14 cellular contexts compared by ENCODE assay signal in the genomic region with DNA sequence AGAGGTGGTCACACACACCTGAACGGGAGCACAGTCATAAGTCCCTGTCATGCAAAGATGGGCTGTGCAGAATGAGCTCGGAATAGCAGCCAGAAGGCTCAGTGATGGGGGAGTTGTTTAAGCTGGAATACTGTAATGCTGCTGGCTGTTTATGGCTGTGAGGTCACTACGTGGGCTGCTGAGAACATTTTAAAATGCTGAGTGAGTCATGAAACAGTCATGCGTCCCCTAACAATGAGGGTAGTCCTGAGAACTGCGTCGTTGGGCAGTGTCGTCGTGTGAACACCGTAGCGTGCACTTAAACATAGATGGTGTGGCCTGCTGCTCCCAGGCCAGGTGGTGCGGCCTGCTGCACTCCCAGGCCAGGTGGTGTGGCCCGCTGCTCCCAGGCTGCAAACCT. TPM values are rescaled to one million over a fixed set of nuclear protein-coding genes. Genes with fewer than 3 reads are reported as not detected.
DNase-seq lines count a peak whose midpoint lies in the region; ATAC-seq and TF ChIP-seq lines count a peak whose summit lies in the region.
"Had no signal": no experiment of that assay in that cellular context is flagged by ENCODE, and none has a peak within 500 bp of the region (broad histone marks: within the 10 kb centered on the region; RNA-seq: fewer than 3 reads in every experiment).

No MANE protein-coding gene starts in this region.

- CTCF ChIA-PET in SK-N-SH (lab: Yijun Ruan, JAX): interaction anchor here (1.5 to 7.1 kb wide), 2 partner anchors 10 to 16 kb away, joined by 5 to 49 read pairs; no protein-coding TSS in a partner anchor
- CTCF ChIA-PET in HEK293T (lab: Yijun Ruan, JAX): no interaction called here

- peaks cover 37% of the 10 kb centered on the region; the same call in 1 of the 2 replicates for H3K79me2 ChIP-seq in SK-N-SH (ENCODE audit: insufficient read depth)

- no peak for TF ChIP-seq CTCF in SK-N-SH (IDR thresholded peaks at IDR 0.05)
- no peak for TF ChIP-seq CTCF in omental fat pad (IDR thresholded peaks at IDR 0.05)

- no peak for TF ChIP-seq EP300 in SK-N-SH (IDR thresholded peaks at IDR 0.05; ENCODE audit: borderline replicate concordance in 1 of 2, low read depth in 1 of 2, low read length in 1 of 2)

- H3F3A ChIP-seq in SK-N-SH (replicated peaks; ENCODE audit: insufficient read depth): no peaks in the 10 kb centered on the region

- H3K9ac ChIP-seq in SK-N-SH: no peak overlapping the region

- no peaks in the 10 kb centered on the region for H3K9me3 ChIP-seq in SK-N-SH
- H3K9me3 ChIP-seq: Caco-2 had no signal

- DNase-seq in ELF-1 (ENCODE audit: low read depth, low spot score) (peak; percentile 26), SK-N-SH (no peak), fibroblast of peridontal ligament (ENCODE audit: extremely low read depth) (peak; percentile 82), pulmonary artery endothelial cell (ENCODE audit: low read depth, low spot score) (peak; percentile 41), DMS79 treated with DMSO at 0.1 percent for 48 hours (lab: John Stamatoyannopoulos, UW) (no peak), HEK293T (ENCODE audit: extremely low spot score) (no peak), omental fat pad (ENCODE audit: low spot score) (no peak)
- DNase-seq: activated B cell treated with CpG ODN at 0.5 μM for 24 hours, Caco-2, NCI-H2029 treated with DMSO at 0.1 percent for 48 hours had no signal

- H3K27me3 ChIP-seq in SK-N-SH (ENCODE audit: insufficient read depth): no peaks in the 10 kb centered on the region

- WGBS in SK-N-SH (ENCODE audit: low lambda C conversion rate): 54% methylated on average over 9 of the region's 12 CpGs

- 0 out of 2 replicates have a peak overlapping the region, but pooled peaks have one; percentile 2 for H3K4me2 ChIP-seq in SK-N-SH

- TF ChIP-seq RAD21 in SK-N-SH (IDR thresholded peaks at IDR 0.05; ENCODE audit: low read length): no peak

- 0 out of 2 replicates have a peak, but pooled peaks cover 4% of the 10 kb centered on the region for H4K20me1 ChIP-seq in SK-N-SH (ENCODE audit: insufficient read depth)

- ATAC-seq in GM18519 (IDR thresholded peaks at IDR 0.05; ENCODE audit: low FRiP score, unreplicated experiment): no peak
- ATAC-seq in omental fat pad (ENCODE audit: low FRiP score): no peak
- ATAC-seq: GM12878 had no signal

- H3K4me3 ChIP-seq in SK-N-SH (ENCODE audit: low read depth in 2 of 2, low read length in 1 of 2): no peak overlapping the region
- H3K4me3 ChIP-seq: coronary artery, GM12878 had no signal

- no peak overlapping the region for H2AFZ ChIP-seq in SK-N-SH (ENCODE audit: low read depth)

- no peaks in the 10 kb centered on the region for H3K9me2 ChIP-seq in SK-N-SH

- peaks cover 0 to 3% of the 10 kb centered on the region in 2 experiments for H3K36me3 ChIP-seq in SK-N-SH (replicated peaks in 1 of 2; ENCODE audit: control insufficient read depth in 1 of 2, insufficient read depth in 2 of 2, low read length in 1 of 2)

- POLR2A ChIA-PET in SK-N-SH (lab: Yijun Ruan, JAX) (no interaction called here), HEK293T (lab: Yijun Ruan, JAX) (no interaction called here)

- H3K27ac ChIP-seq in SK-N-SH (ENCODE audit: low read depth in 2 of 2, low read length in 1 of 2): peak overlapping the region in 1 of 2 experiments; percentile 37; a peak in 3 of 4 replicates
- H3K27ac ChIP-seq: coronary artery had no signal

- H3K4me1 ChIP-seq in SK-N-SH (ENCODE audit: control insufficient read depth in 1 of 2, insufficient read depth in 2 of 2, low read depth in 1 of 2, low read length in 1 of 2): peaks cover 3 to 27% of the 10 kb centered on the region in 2 experiments; a peak in 1 of 4 replicates
- H3K4me1 ChIP-seq: Caco-2 had no signal

TF ChIP-seq in SK-N-SH, 30 proteins besides CTCF, POLR2A, EP300 and RAD21 (continues in another document):
- no peak for TF ChIP-seq EZH2phosphoT487 (IDR thresholded peaks at IDR 0.05; ENCODE audit: borderline replicate concordance, low read depth)
- TF ChIP-seq YY1 (IDR thresholded peaks at IDR 0.05; ENCODE audit: low read depth): no peak
- no peak for TF ChIP-seq CHD2 (IDR thresholded peaks at IDR 0.05; ENCODE audit: low read length, partially characterized antibody)
- TF ChIP-seq GATA2 (CRISPR knock-in tag; IDR thresholded peaks at IDR 0.05): no peak
- no peak for TF ChIP-seq REST (IDR thresholded peaks at IDR 0.05; ENCODE audit: low read depth, low read length)
- TF ChIP-seq RFX5 (IDR thresholded peaks at IDR 0.05; ENCODE audit: low read length): no peak
- TF ChIP-seq RCOR1 (IDR thresholded peaks at IDR 0.05; ENCODE audit: low read length): no peak

TF ChIP-seq in HEK293T, 16 proteins besides CTCF, POLR2A, EP300 and RAD21:
- TF ChIP-seq SUZ12 (IDR thresholded peaks at IDR 0.05): no peak
- TF ChIP-seq TARDBP (IDR thresholded peaks at IDR 0.05): no peak

RNA-seq across cellular contexts. Expression of gene TBCD, which starts 39.7 kb away (rescaled TPM):
- 78.7 and 107 TPM in 2 replicates for polyA plus RNA-seq in SK-N-SH (2012; rRNA removed)
- polyA plus RNA-seq in SK-N-SH (2012; cell fraction: cytosol; rRNA removed): 40.1 and 54.1 TPM in 2 replicates
- polyA plus RNA-seq in SK-N-SH (2012; cell fraction: nucleus; rRNA removed): 188 and 264 TPM in 2 replicates
- total RNA-seq in pulmonary artery endothelial cell (39.0 and 77.0 TPM in 2 replicates), omental fat pad (10 to 100 TPM; 30.5 to 94.3 (median 51.8) TPM)

RNA-seq across cellular contexts. Expression of gene ZNF750, which starts 48.3 kb away (rescaled TPM):
- not detected in 2 replicates for polyA plus RNA-seq in SK-N-SH (2012; rRNA removed)
- not detected in 2 replicates for polyA plus RNA-seq in SK-N-SH (2012; cell fraction: cytosol; rRNA removed)
- not detected in 2 replicates for polyA plus RNA-seq in SK-N-SH (2012; cell fraction: nucleus; rRNA removed)
- under 0.01 and 0.07 TPM in 2 replicates for total RNA-seq in pulmonary artery endothelial cell
- not detected for total RNA-seq in omental fat pad
- total RNA-seq: activated B cell treated with CpG ODN at 0.5 μM for 24 hours; activated T-helper 2 cell treated with anti-CD3 and anti-CD28 coated beads, Interferon-gamma antibody, Interleukin-2, Interleukin-4, amounts not matched to agents 10 μg/mL and 5 μg/mL and 100 μg/mL, durations not matched to agents 14 hours and 24 hours and 36 hours; GM12878 had no signal

RNA-seq across cellular contexts. Expression of gene FN3K, which starts 56.1 kb away (rescaled TPM):
- 4.3 and 9.9 TPM in 2 replicates for polyA plus RNA-seq in SK-N-SH (2012; rRNA removed)
- polyA plus RNA-seq in SK-N-SH (2012; cell fraction: cytosol; rRNA removed): 6.7 and 9.8 TPM in 2 replicates
- polyA plus RNA-seq in SK-N-SH (2012; cell fraction: nucleus; rRNA removed): 23.0 and 32.8 TPM in 2 replicates
- 4.2 and 5.3 TPM in 2 replicates for total RNA-seq in pulmonary artery endothelial cell
- 10 to 100 TPM in 1 of 4 donors, 1 to 10 TPM in 3; 2.8 to 13.0 (median 7.5) TPM for total RNA-seq in omental fat pad

Comparison
In these comparisons a context has a peak if more than half of its experiments do, and no peak if none do; other contexts are left out.
1. DNase-seq: peak in ELF-1 (single experiment), fibroblast of peridontal ligament (single experiment) and pulmonary artery endothelial cell (single experiment); none in SK-N-SH (single experiment), DMS79 treated with DMSO at 0.1 percent for 48 hours (single experiment), HEK293T (single experiment) and omental fat pad (single experiment).